12 cellular contexts compared by ENCODE assay signal in the genomic region with DNA sequence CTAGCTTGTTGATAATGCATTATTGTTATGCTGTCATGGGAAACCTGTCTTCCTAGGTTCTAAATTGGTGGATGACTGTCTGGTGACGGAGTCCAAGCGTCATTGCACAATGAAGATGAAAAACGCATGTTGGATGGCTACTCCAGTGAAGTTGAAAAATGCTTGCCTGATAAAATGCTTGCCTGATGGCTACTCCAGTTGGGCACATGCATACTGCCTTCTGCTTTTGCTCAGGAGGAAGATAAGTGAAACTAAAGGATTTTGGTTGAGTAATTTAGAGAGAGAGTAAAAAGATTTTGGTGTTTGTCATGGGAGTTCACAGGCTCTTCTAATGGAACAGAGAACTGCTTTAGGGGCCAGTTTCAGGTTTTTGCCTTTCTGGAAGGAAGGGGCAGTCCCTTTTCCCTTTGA.
DNase-seq lines count a peak whose midpoint lies in the region; ATAC-seq, FAIRE-seq and TF ChIP-seq lines count a peak whose summit lies in the region.
"Had no signal": no experiment of that assay in that cellular context is flagged by ENCODE, and none has a peak within 500 bp of the region (broad histone marks: within the 10 kb centered on the region; RNA-seq: fewer than 3 reads in every experiment).

No MANE protein-coding gene starts in this region.

- peaks cover 5 to 6% (median 5%) of the 10 kb centered on the region in 3 donors for H3K4me1 ChIP-seq in pancreas
- H3K4me1 ChIP-seq: upper lobe of left lung had no signal

- H3K36me3 Mint-ChIP-seq in effector memory CD8-positive, alpha-beta T cell (ENCODE audit: insufficient read depth): peaks cover 3% of the 10 kb centered on the region
- H3K36me3 Mint-ChIP-seq: naive B cell had no signal

- peak; percentile 38 to 45 for ATAC-seq in activated CD4-positive, CD25-positive, alpha-beta regulatory T cell treated with anti-CD3 and anti-CD28 coated beads, Interleukin-2, amount 50 U/mL, for 24 hours
- ATAC-seq in effector memory CD8-positive, alpha-beta T cell (replicated peaks): no peak
- ATAC-seq in pancreas (peak in 3 of 4 donors; percentile 21 to 53 (median 50)), GM19452 (IDR thresholded peaks at IDR 0.05; ENCODE audit: unreplicated experiment) (no peak)

- H3K27me3 ChIP-seq in pancreas: no peaks in the 10 kb centered on the region
- H3K27me3 ChIP-seq: upper lobe of left lung had no signal

- H3K27ac ChIP-seq in pancreas: peak overlapping the region in 1 of 4 donors; percentile 44
- H3K27ac ChIP-seq: HL-60 had no signal

- intact Hi-C loops in pancreas (cut with DNase I): no loop called here

- TF ChIP-seq CTCF in pancreas (IDR thresholded peaks at IDR 0.05): no peak

- peaks cover 2 to 13% of the 10 kb centered on the region in 2 donors for H3K4me1 Mint-ChIP-seq in effector memory CD8-positive, alpha-beta T cell (ENCODE audit: low read depth in 2 of 2)

- peak overlapping the region; percentile 26 to 47 for H3K27ac Mint-ChIP-seq in effector memory CD8-positive, alpha-beta T cell
- H3K27ac Mint-ChIP-seq: naive B cell had no signal

- 66 to 69% methylated on average over 3 of the region's 3 CpGs for WGBS in pancreas, 2 donors

- no peaks in the 10 kb centered on the region for H3K9me3 ChIP-seq in pancreas
- H3K9me3 ChIP-seq: upper lobe of left lung had no signal

- H3K36me3 ChIP-seq in pancreas: no peaks in the 10 kb centered on the region
- H3K36me3 ChIP-seq: upper lobe of left lung had no signal

- H3K27me3 Mint-ChIP-seq in effector memory CD8-positive, alpha-beta T cell: no peaks in the 10 kb centered on the region
- H3K27me3 Mint-ChIP-seq: naive B cell had no signal

- no peak overlapping the region for H3K4me3 ChIP-seq in pancreas
- H3K4me3 ChIP-seq: upper lobe of left lung had no signal

- no peak overlapping the region for H3K4me3 Mint-ChIP-seq in effector memory CD8-positive, alpha-beta T cell
- H3K4me3 Mint-ChIP-seq: naive B cell had no signal

- FAIRE-seq in pancreas (lab: Jason Lieb, UNC): no peak

- DNase-seq in activated CD4-positive, CD25-positive, alpha-beta regulatory T cell (lab: John Stamatoyannopoulos, UW): no peak
- peak; percentile 45 for DNase-seq in NCI-H226
- no peak for DNase-seq in effector memory CD8-positive, alpha-beta T cell
- no peak for DNase-seq in pancreas
- DNase-seq in NCI-H524 treated with DMSO at 0.1 percent for 48 hours (lab: John Stamatoyannopoulos, UW): no peak
- no peak for DNase-seq in NCI-H748 (lab: John Stamatoyannopoulos, UW; ENCODE audit: unreplicated experiment)
- DNase-seq: naive B cell, T-helper 9 cell, upper lobe of left lung had no signal

- H3K9me3 Mint-ChIP-seq in effector memory CD8-positive, alpha-beta T cell: no peaks in the 10 kb centered on the region

Comparison
In these comparisons a context has a peak if more than half of its experiments do, and no peak if none do; other contexts are left out.
1. ATAC-seq: peak in activated CD4-positive, CD25-positive, alpha-beta regulatory T cell treated with anti-CD3 and anti-CD28 coated beads, Interleukin-2, amount 50 U/mL, for 24 hours (2 of 2) and pancreas (3 of 4); none in effector memory CD8-positive, alpha-beta T cell (single experiment) and GM19452 (single experiment).